20 cellular contexts compared by ENCODE assay signal in genomic region chr10:71816931-71817631, GRCh38. TPM values are rescaled to one million over a fixed set of nuclear protein-coding genes. Genes with fewer than 3 reads are reported as not detected.
DNase-seq lines count a peak whose midpoint lies in the region; ATAC-seq, FAIRE-seq and TF ChIP-seq lines count a peak whose summit lies in the region.
"Had no signal": no experiment of that assay in that cellular context is flagged by ENCODE, and none has a peak within 500 bp of the region (broad histone marks: within the 10 kb centered on the region; RNA-seq: fewer than 3 reads in every experiment).

No MANE protein-coding gene starts in this region.

- CTCF ChIA-PET in CD4-positive, alpha-beta T cell (lab: Charles Lee): no interaction called here
- CTCF ChIA-PET in PC-3 (lab: Charles Lee): no interaction called here
- CTCF ChIA-PET in H1 (lab: Charles Lee; ENCODE audit: partially characterized antibody): interaction anchor here (0.5 to 4.0 kb wide), 7 partner anchors 9 to 80 kb away, joined by 3 to 23 read pairs (median 4); no protein-coding TSS in a partner anchor

- TF ChIP-seq POLR2A in H1 (IDR thresholded peaks at IDR 0.05; ENCODE audit: control extremely low read depth in 1 of 2, low read depth in 2 of 2, low read length in 2 of 2): no peak

- TSS peak; percentile 80 for BruUV-seq in PC-3 (replicated peaks; lab: Mats Ljungman, UMichigan)

- no peaks in the 10 kb centered on the region for H3K79me2 ChIP-seq in PC-3 (ENCODE audit: low read length)
- H3K79me2 ChIP-seq in H1 (ENCODE audit: control insufficient read depth in 1 of 2, insufficient read depth in 2 of 2, low read length in 2 of 2): no peaks in the 10 kb centered on the region
- H3K79me2 ChIP-seq in mesendoderm (ENCODE audit: control insufficient read depth, insufficient read depth, low read length): no peaks in the 10 kb centered on the region

- H2AK5ac ChIP-seq in H1 (ENCODE audit: low read depth, low read length) (no peak overlapping the region), mesendoderm (ENCODE audit: low read length) (no peak overlapping the region)

- H2BK20ac ChIP-seq in H1 (ENCODE audit: low read length): no peak overlapping the region

- 92% methylated on average over 8 of the region's 8 CpGs; no CpG with 5 or more reads in 1 of the 2 experiments for WGBS in H1 (ENCODE audit: extremely low coverage in 1 of 2, insufficient coverage in 1 of 2, insufficient read length in 1 of 2, insufficient replicate concordance in 2 of 2, low coverage in 1 of 2, low lambda C conversion rate in 2 of 2, missing lambda C conversion rate in 1 of 2), 2 experiments
- WGBS in mesendoderm (ENCODE audit: extremely low coverage, insufficient coverage, low lambda C conversion rate): no CpG with 5 or more reads among the region's 8 CpGs

- H4K91ac ChIP-seq in H1 (replicated peaks; ENCODE audit: insufficient read length, low read length): no peak overlapping the region

- ATAC-seq in CD4-positive, alpha-beta T cell (ENCODE audit: poor library complexity): no peak
- ATAC-seq in PC-3 (no peak), sciatic nerve (peak; percentile 2), SK-N-SH treated with all-trans-retinoic acid at 6 μM for 48 hours (no peak)
- ATAC-seq: naive thymus-derived CD8-positive, alpha-beta T cell had no signal

- no peak for DNase-seq in CD4-positive, alpha-beta T cell
- DNase-seq in PC-3 (no peak), H1 (ENCODE audit: low read depth in 1 of 2, low spot score in 2 of 2) (no peak), sciatic nerve (ENCODE audit: low spot score) (no peak), COLO829 (ENCODE audit: low spot score) (no peak), COR-L47 (lab: John Stamatoyannopoulos, UW) (no peak), mesendoderm (no peak)
- DNase-seq: activated CD4-positive, alpha-beta memory T cell treated with anti-CD3 and anti-CD28 coated beads, Interleukin-2, amount 10 ng/mL, durations not matched to agents 7 days and 5 days; AML-193; amniotic stem cell; GM23248; naive thymus-derived CD8-positive, alpha-beta T cell; NCI-H187; NCI-H345; NK-92 treated with Interleukin-12 subunit alpha and Interleukin-12 subunit beta, amount 100 ng/mL, for 24 hours had no signal

- H3K9ac ChIP-seq in PC-3 (ENCODE audit: low read length): no peak overlapping the region
- H3K9ac ChIP-seq in H1 (replicated peaks in 1 of 4; ENCODE audit: extremely low read depth in 1 of 4, low read depth in 3 of 4, low read length in 3 of 4): no peak overlapping the region
- no peak overlapping the region for H3K9ac ChIP-seq in mesendoderm (ENCODE audit: low read length)
- H3K9ac ChIP-seq: GM23248 had no signal

- POLR2A ChIA-PET in CD4-positive, alpha-beta T cell (lab: Charles Lee): no interaction called here
- POLR2A ChIA-PET in PC-3 (lab: Charles Lee; ENCODE audit: unreplicated experiment): no interaction called here
- POLR2A ChIA-PET in H1 (lab: Charles Lee; ENCODE audit: partially characterized antibody): no interaction called here

- 0 out of 2 replicates have a peak, but pooled peaks cover 2% of the 10 kb centered on the region for H3K79me1 ChIP-seq in H1 (ENCODE audit: low read depth, low read length)
- H3K79me1 ChIP-seq in mesendoderm (ENCODE audit: low read length): no peaks in the 10 kb centered on the region

- H2BK12ac ChIP-seq in H1 (ENCODE audit: low read depth, low read length): no peak overlapping the region

- no peak for TF ChIP-seq EP300 in H1 (IDR thresholded peaks at IDR 0.05; ENCODE audit: borderline replicate concordance in 1 of 2, low read depth in 2 of 2, low read length in 2 of 2)

- no peak overlapping the region for H4K5ac ChIP-seq in H1 (ENCODE audit: insufficient read length, low read depth, low read length)
- H4K5ac ChIP-seq in mesendoderm (ENCODE audit: low read length): no peak overlapping the region

- no peak overlapping the region for H3K27ac ChIP-seq in CD4-positive, alpha-beta T cell (ENCODE audit: low read depth, low read length)
- H3K27ac ChIP-seq in PC-3 (ENCODE audit: low read length) (no peak overlapping the region), H1 (ENCODE audit: low read depth, low read length) (no peak overlapping the region), mesendoderm (ENCODE audit: low read depth, low read length) (no peak overlapping the region)
- H3K27ac ChIP-seq: GM23248, lower lobe of right lung had no signal

- no peaks in the 10 kb centered on the region for H4K20me1 ChIP-seq in PC-3 (ENCODE audit: low read length)
- H4K20me1 ChIP-seq in H1 (replicated peaks in 1 of 2; ENCODE audit: control insufficient read depth in 1 of 2, insufficient read depth in 2 of 2, low read length in 2 of 2): peaks cover 6 to 8% of the 10 kb centered on the region in 2 experiments

- TF ChIP-seq RAD21 in H1 (IDR thresholded peaks at IDR 0.05 in 1 of 2, conservative IDR thresholded peaks at IDR 0.05 in 1 of 2; ENCODE audit: low read depth in 2 of 2, low read length in 2 of 2): no peak

- no peak overlapping the region for H2BK120ac ChIP-seq in H1 (replicated peaks; ENCODE audit: low read depth, low read length)
- H2BK120ac ChIP-seq in mesendoderm (ENCODE audit: low read depth, low read length): no peak overlapping the region

- H3K4me3 ChIP-seq in PC-3 (ENCODE audit: low read length) (no peak overlapping the region), H1 (ENCODE audit: extremely low read depth in 1 of 4, insufficient read depth in 2 of 4, low read depth in 3 of 4, low read length in 4 of 4) (no peak overlapping the region), mesendoderm (ENCODE audit: low read length) (no peak overlapping the region)
- H3K4me3 ChIP-seq: GM23248, lower lobe of right lung had no signal

- H3K9me3 ChIP-seq in CD4-positive, alpha-beta T cell (ENCODE audit: control insufficient read depth, low read length): no peaks in the 10 kb centered on the region
- H3K9me3 ChIP-seq in PC-3 (ENCODE audit: low read length): no peaks in the 10 kb centered on the region
- no peaks in the 10 kb centered on the region for H3K9me3 ChIP-seq in H1 (ENCODE audit: insufficient read depth in 2 of 2, low read depth in 1 of 2, low read length in 1 of 2)
- H3K9me3 ChIP-seq: lower lobe of right lung had no signal

- H2BK5ac ChIP-seq in H1 (ENCODE audit: low read depth, low read length) (no peak overlapping the region), mesendoderm (ENCODE audit: low read length) (no peak overlapping the region)

- peak overlapping the region; percentile 17 for H3K27ac Mint-ChIP-seq in CD4-positive, alpha-beta T cell
- H3K27ac Mint-ChIP-seq: activated CD4-positive, alpha-beta memory T cell treated with anti-CD3 and anti-CD28 coated beads, Interleukin-2, amount 10 ng/mL, durations not matched to agents 7 days and 5 days had no signal

- no peak overlapping the region for H3K23ac ChIP-seq in H1 (ENCODE audit: insufficient read length)
- H3K23ac ChIP-seq in mesendoderm (ENCODE audit: low read length): no peak overlapping the region

- H2BK15ac ChIP-seq in H1 (ENCODE audit: low read length) (no peak overlapping the region), mesendoderm (replicated peaks; ENCODE audit: low read depth) (no peak overlapping the region)

- intact Hi-C loops in CD4-positive, alpha-beta T cell (cut with DNase I, micrococcal nuclease): no loop called here
- intact Hi-C loops in PC-3 (cut with micrococcal nuclease) (no loop called here), sciatic nerve (cut with DNase I) (no loop called here)

- 0 out of 2 replicates have a peak overlapping the region, but pooled peaks have one; percentile 29 for H4K8ac ChIP-seq in H1 (ENCODE audit: extremely low read depth, insufficient read depth, low read length)
- H4K8ac ChIP-seq in mesendoderm (ENCODE audit: low read depth, low read length): no peak overlapping the region

- H3K56ac ChIP-seq in H1 (replicated peaks; ENCODE audit: insufficient read length, low read depth, low read length): no peak overlapping the region
- no peak overlapping the region for H3K56ac ChIP-seq in mesendoderm (ENCODE audit: low read length)

- peaks cover 3% of the 10 kb centered on the region; the same call in 1 of the 2 replicates for H3K36me3 ChIP-seq in PC-3 (ENCODE audit: low read depth, low read length)
- peaks cover 35 to 69% (median 62%) of the 10 kb centered on the region in 4 experiments for H3K36me3 ChIP-seq in H1 (ENCODE audit: control insufficient read depth in 2 of 4, insufficient read depth in 4 of 4, low read length in 3 of 4)
- peaks cover 30% of the 10 kb centered on the region for H3K36me3 ChIP-seq in mesendoderm (ENCODE audit: control insufficient read depth, insufficient read depth, low read length)

- H3K4me2 ChIP-seq in PC-3 (ENCODE audit: low read length) (no peak overlapping the region), H1 (ENCODE audit: insufficient read depth in 1 of 2, low read depth in 2 of 2, low read length in 2 of 2) (no peak overlapping the region), mesendoderm (ENCODE audit: low read length) (no peak overlapping the region)

- H3K27me3 Mint-ChIP-seq in CD4-positive, alpha-beta T cell: no peaks in the 10 kb centered on the region
- H3K27me3 Mint-ChIP-seq: activated CD4-positive, alpha-beta memory T cell treated with anti-CD3 and anti-CD28 coated beads, Interleukin-2, amount 10 ng/mL, durations not matched to agents 7 days and 5 days; IgD-negative memory B cell; naive thymus-derived CD8-positive, alpha-beta T cell had no signal

- H3K9me2 ChIP-seq in PC-3 (replicated peaks; ENCODE audit: low read length): no peaks in the 10 kb centered on the region

- no peak overlapping the region for H3K14ac ChIP-seq in H1 (ENCODE audit: insufficient read length)

- H2AFZ ChIP-seq in PC-3 (ENCODE audit: low read length) (no peak overlapping the region), H1 (ENCODE audit: low read length) (no peak overlapping the region)
- H2AFZ ChIP-seq: GM23248 had no signal

- H3K4me1 ChIP-seq in PC-3 (ENCODE audit: insufficient read depth, low read length): no peaks in the 10 kb centered on the region
- H3K4me1 ChIP-seq in H1 (replicated peaks in 1 of 4; ENCODE audit: control insufficient read depth in 3 of 4, insufficient read depth in 4 of 4, low read length in 3 of 4): peaks cover 0 to 3% (median 0%) of the 10 kb centered on the region in 4 experiments; a peak in 1 of 7 replicates
- no peaks in the 10 kb centered on the region for H3K4me1 ChIP-seq in mesendoderm (ENCODE audit: control insufficient read depth, low read depth, low read length)

- no peaks in the 10 kb centered on the region for H3K9me3 Mint-ChIP-seq in CD4-positive, alpha-beta T cell
- H3K9me3 Mint-ChIP-seq: activated CD4-positive, alpha-beta memory T cell treated with anti-CD3 and anti-CD28 coated beads, Interleukin-2, amount 10 ng/mL, durations not matched to agents 7 days and 5 days; IgD-negative memory B cell; naive thymus-derived CD8-positive, alpha-beta T cell; T-helper 1 cell treated with Interleukin-12 subunit alpha and Interleukin-12 subunit beta and Interleukin-4 antibody, amounts not matched to agents 30 μg/mL and 1 μg/mL, for 36 hours had no signal

- H3K23me2 ChIP-seq in H1 (ENCODE audit: low read depth, low read length): no peaks in the 10 kb centered on the region

- H3K4me3 Mint-ChIP-seq in CD4-positive, alpha-beta T cell: no peak overlapping the region
- H3K4me3 Mint-ChIP-seq: activated CD4-positive, alpha-beta memory T cell treated with anti-CD3 and anti-CD28 coated beads, Interleukin-2, amount 10 ng/mL, durations not matched to agents 7 days and 5 days; IgD-negative memory B cell; naive thymus-derived CD8-positive, alpha-beta T cell; T-helper 1 cell treated with Interleukin-12 subunit alpha and Interleukin-12 subunit beta and Interleukin-4 antibody, amounts not matched to agents 30 μg/mL and 1 μg/mL, for 36 hours had no signal

- H3K18ac ChIP-seq in H1 (ENCODE audit: extremely low read depth, low read length) (no peak overlapping the region), mesendoderm (ENCODE audit: low read length) (no peak overlapping the region)

- H3K36me3 Mint-ChIP-seq in CD4-positive, alpha-beta T cell (ENCODE audit: low read depth): peaks cover 67% of the 10 kb centered on the region

- no peaks in the 10 kb centered on the region for H3K4me1 Mint-ChIP-seq in CD4-positive, alpha-beta T cell (ENCODE audit: low read depth)

- H3K4ac ChIP-seq in H1 (replicated peaks; ENCODE audit: insufficient read length, low read depth, low read length) (no peak overlapping the region), mesendoderm (ENCODE audit: low read depth, low read length) (no peak overlapping the region)

- H3K27me3 ChIP-seq in CD4-positive, alpha-beta T cell (ENCODE audit: control insufficient read depth, insufficient read depth, low read length): no peaks in the 10 kb centered on the region
- no peaks in the 10 kb centered on the region for H3K27me3 ChIP-seq in PC-3 (ENCODE audit: low read length)
- H3K27me3 ChIP-seq in H1 (replicated peaks in 1 of 4; ENCODE audit: control insufficient read depth in 3 of 4, extremely low read depth in 1 of 4, insufficient read depth in 3 of 4, low read length in 3 of 4): no peaks in the 10 kb centered on the region
- H3K27me3 ChIP-seq in mesendoderm (ENCODE audit: insufficient read depth, low read length, poor library complexity): no peaks in the 10 kb centered on the region

- H3F3A ChIP-seq in PC-3 (ENCODE audit: low read length, unreplicated experiment): no peaks in the 10 kb centered on the region

- TF ChIP-seq CTCF in CD4-positive, alpha-beta T cell (IDR thresholded peaks at IDR 0.05): no peak
- TF ChIP-seq CTCF in PC-3 (conservative IDR thresholded peaks at IDR 0.05; ENCODE audit: low read depth, low read length): no peak
- no peak for TF ChIP-seq CTCF in H1 (IDR thresholded peaks at IDR 0.05; ENCODE audit: control extremely low read depth in 1 of 3, insufficient read depth in 1 of 3, low read depth in 1 of 3, low read length in 3 of 3)

- FAIRE-seq in H1 (lab: Jason Lieb, UNC): no peak
- FAIRE-seq: frontal cortex had no signal

RNA-seq across cellular contexts. Expression of gene PSAP, which starts 34.0 kb away (rescaled TPM):
- 100 to 1,000 TPM; 191 to 206 TPM for total RNA-seq in CD4-positive, alpha-beta T cell
- total RNA-seq in PC-3 (2014; rRNA removed) (334 and 342 TPM in 2 replicates), sciatic nerve (920 TPM)
- 386 and 388 TPM in 2 replicates for total RNA-seq in H1 (2021; fragmentation: NEBNext Ultra II Directional; extraction: Animal tissue kit (Norgen Biotek cat#: 25700))
- polyA plus RNA-seq in H1 (2011; rRNA removed): 504 and 700 TPM in 2 replicates
- polyA plus RNA-seq in H1 (2011; cell fraction: cytosol; rRNA removed): 658 TPM
- 734 TPM for polyA plus RNA-seq in H1 (2011; cell fraction: nucleus; rRNA removed)
- polyA plus RNA-seq in H1 (2012, experiment 1 of 2): 396 to 476 TPM (median 458 TPM) in 4 replicates
- 418 TPM for polyA plus RNA-seq in H1 (2012, experiment 2 of 2)
- polyA plus RNA-seq in H1 (2013, experiment 1 of 2): 516 TPM
- 481 TPM for polyA plus RNA-seq in H1 (2013, experiment 2 of 2)
- 440 and 675 TPM in 2 replicates for polyA minus RNA-seq in H1 (2011; rRNA and poly(A)+ RNA removed)
- 334 TPM for polyA minus RNA-seq in H1 (2011; cell fraction: cytosol; rRNA and poly(A)+ RNA removed)
- polyA minus RNA-seq in H1 (2011; cell fraction: nucleus; rRNA and poly(A)+ RNA removed): 186 TPM
- polyA plus RNA-seq in mesendoderm (2013, experiment 1 of 2): 164 TPM
- polyA plus RNA-seq in mesendoderm (2013, experiment 2 of 2): 164 TPM

RNA-seq across cellular contexts. Expression of gene VSIR, which starts 43.8 kb away (rescaled TPM):
- total RNA-seq in CD4-positive, alpha-beta T cell: 10 to 100 TPM; 86.2 to 91.4 TPM
- 13.7 and 14.1 TPM in 2 replicates for total RNA-seq in PC-3 (2014; rRNA removed)
- not detected in 2 replicates for total RNA-seq in H1 (2021; fragmentation: NEBNext Ultra II Directional; extraction: Animal tissue kit (Norgen Biotek cat#: 25700))
- polyA plus RNA-seq in H1 (2011; rRNA removed): 0.33 and 0.75 TPM in 2 replicates
- polyA plus RNA-seq in H1 (2011; cell fraction: cytosol; rRNA removed): 0.06 TPM
- polyA plus RNA-seq in H1 (2011; cell fraction: nucleus; rRNA removed): 0.56 TPM
- 0.08 to 0.32 TPM (median 0.29 TPM) in 3 of 4 replicates, not detected in the other for polyA plus RNA-seq in H1 (2012, experiment 1 of 2)
- 0.22 TPM for polyA plus RNA-seq in H1 (2012, experiment 2 of 2)
- 0.34 TPM for polyA plus RNA-seq in H1 (2013, experiment 1 of 2)
- polyA plus RNA-seq in H1 (2013, experiment 2 of 2): 0.42 TPM
- polyA minus RNA-seq in H1 (2011; rRNA and poly(A)+ RNA removed): 0.17 and 0.35 TPM in 2 replicates
- polyA minus RNA-seq in H1 (2011; cell fraction: cytosol; rRNA and poly(A)+ RNA removed): 1.0 TPM
- polyA minus RNA-seq in H1 (2011; cell fraction: nucleus; rRNA and poly(A)+ RNA removed): 0.90 TPM
- 171 TPM for total RNA-seq in sciatic nerve
- polyA plus RNA-seq in mesendoderm (2013, experiment 1 of 2): 0.01 TPM
- polyA plus RNA-seq in mesendoderm (2013, experiment 2 of 2): 0.07 TPM

Comparison
In these comparisons a context has a peak if more than half of its experiments do, and no peak if none do; other contexts are left out.
1. RNA of gene VSIR, which starts 43.8 kb away (total RNA-seq): 171 TPM in sciatic nerve (single experiment), 86.2 to 91.4 TPM in CD4-positive, alpha-beta T cell and 13.7 to 14.1 TPM in PC-3; not detected in H1; every median in the first group is over 10 times any median in the second.